1 cellular context compared by ENCODE assay signal in genomic region chr16:89073346-89074221, GRCh38.
TF ChIP-seq lines count a peak whose summit lies in the region.

No MANE protein-coding gene starts in this region.

TF ChIP-seq in K562, 482 proteins besides CTCF, POLR2A, EP300 and RAD21 (continued from another document):
- TF ChIP-seq ZNF316 (IDR thresholded peaks at IDR 0.05) (peak; percentile 13; the same call in 1 of the 2 replicates), KAT8 (IDR thresholded peaks at IDR 0.05; ENCODE audit: low read depth) (no peak), HDAC3 (IDR thresholded peaks at IDR 0.05; ENCODE audit: borderline replicate concordance, partially characterized antibody) (no peak), BCL6 (CRISPR knock-in tag; IDR thresholded peaks at IDR 0.05) (no peak), ZNF696 (CRISPR knock-in tag; conservative IDR thresholded peaks at IDR 0.05) (no peak), SMAD3 (CRISPR knock-in tag; conservative IDR thresholded peaks at IDR 0.05) (no peak), CREBBP (IDR thresholded peaks at IDR 0.05; ENCODE audit: low read depth, low read length) (no peak), POLR3A (IDR thresholded peaks at IDR 0.05; ENCODE audit: borderline replicate concordance, extremely low read depth, insufficient read depth, insufficient read length) (no peak), ZNF311 (CRISPR knock-in tag; IDR thresholded peaks at IDR 0.05) (no peak), NKRF (IDR thresholded peaks at IDR 0.05; ENCODE audit: borderline replicate concordance) (no peak), JUNB (CRISPR knock-in tag; conservative IDR thresholded peaks at IDR 0.05) (no peak), ZFP91 (CRISPR knock-in tag; IDR thresholded peaks at IDR 0.05) (0 out of 2 replicates have a peak, but pooled peaks have one; percentile 57), ZNF133 (CRISPR knock-in tag; IDR thresholded peaks at IDR 0.05) (no peak), ARID1B (IDR thresholded peaks at IDR 0.05) (no peak), MNT (conservative IDR thresholded peaks at IDR 0.05) (no peak), EHMT2 (IDR thresholded peaks at IDR 0.05) (no peak), HMGXB4 (CRISPR knock-in tag; IDR thresholded peaks at IDR 0.05) (no peak), CCNT2 (IDR thresholded peaks at IDR 0.05; ENCODE audit: borderline replicate concordance, extremely low read depth, insufficient read length, low read depth, low read length) (no peak), POU5F1 (IDR thresholded peaks at IDR 0.05; ENCODE audit: borderline replicate concordance, low read depth, low read length, partially characterized antibody) (no peak), ESRRA (IDR thresholded peaks at IDR 0.05; ENCODE audit: borderline replicate concordance, low read depth) (no peak), NFATC3 (IDR thresholded peaks at IDR 0.05) (no peak), TAF1 (IDR thresholded peaks at IDR 0.05; ENCODE audit: control insufficient read depth, extremely low read depth, insufficient read depth, low read length, severe bottlenecking) (no peak), MITF (IDR thresholded peaks at IDR 0.05) (no peak), GTF2A2 (tag; IDR thresholded peaks at IDR 0.05) (no peak), ZNF507 (tag; conservative IDR thresholded peaks at IDR 0.05) (no peak), ZNF408 (CRISPR knock-in tag; IDR thresholded peaks at IDR 0.05; ENCODE audit: low read depth) (no peak), ZBTB26 (CRISPR knock-in tag; IDR thresholded peaks at IDR 0.05) (no peak), IRF1 (CRISPR knock-in tag; IDR thresholded peaks at IDR 0.05; ENCODE audit: borderline replicate concordance) (no peak), RUNX1 (IDR thresholded peaks at IDR 0.05; ENCODE audit: low read depth) (no peak), CREM (IDR thresholded peaks at IDR 0.05; ENCODE audit: low read depth) (no peak), MED1 (CRISPR knock-in tag; IDR thresholded peaks at IDR 0.05; ENCODE audit: borderline replicate concordance) (0 out of 2 replicates have a peak, but pooled peaks have one; percentile 59), EGR1 (conservative IDR thresholded peaks at IDR 0.05) (no peak), KAT2B (IDR thresholded peaks at IDR 0.05; ENCODE audit: low read depth, low read length) (no peak), NCOA4 (IDR thresholded peaks at IDR 0.05; ENCODE audit: partially characterized antibody) (no peak), SIRT6 (IDR thresholded peaks at IDR 0.05; ENCODE audit: low read depth, low read length) (no peak), BCOR (IDR thresholded peaks at IDR 0.05) (no peak), E2F3 (CRISPR knock-in tag; IDR thresholded peaks at IDR 0.05) (no peak), RNF219 (CRISPR knock-in tag; IDR thresholded peaks at IDR 0.05) (no peak), ZNF239 (CRISPR knock-in tag; IDR thresholded peaks at IDR 0.05) (no peak), PHF8 (IDR thresholded peaks at IDR 0.05; ENCODE audit: borderline replicate concordance, low read length) (no peak)
